Comparison of ENCODE assay signal across 1 cellular context in genomic region chr16:52005551-52005950, GRCh38.
TF ChIP-seq lines count a peak whose summit lies in the region.

No MANE protein-coding gene starts in this region.

TF ChIP-seq in HepG2, 621 proteins besides CTCF, POLR2A, EP300 and RAD21 (continued from another document):
- no peak for TF ChIP-seq ZBTB10 (CRISPR knock-in tag; IDR thresholded peaks at IDR 0.05; ENCODE audit: borderline replicate concordance)
- peak; percentile 45 for TF ChIP-seq MAFF (IDR thresholded peaks at IDR 0.05; ENCODE audit: low read depth, low read length)
